Comparison of ENCODE assay signal across 20 cellular contexts in genomic region chr4:17174751-17175150, GRCh38.
A peak's percentile ranks its signal among the peaks of the same experiment; 100 is the strongest.
DNase-seq lines count a peak whose midpoint lies in the region; ATAC-seq, FAIRE-seq and TF ChIP-seq lines count a peak whose summit lies in the region.
"Had no signal": no experiment of that assay in that cellular context is flagged by ENCODE, and none has a peak within 500 bp of the region (broad histone marks: within the 10 kb centered on the region; RNA-seq: fewer than 3 reads in every experiment).

No MANE protein-coding gene starts in this region.

- DNase-seq in Right ventricle myocardium inferior (ENCODE audit: missing footprints) (no peak), right atrium auricular region (ENCODE audit: low spot score) (no peak), HepG2 (ENCODE audit: low spot score) (no peak), right lobe of liver (no peak), adrenal gland (no peak)
- DNase-seq: AML-193; Caco-2; CD4-positive, alpha-beta T cell; HCEC 1CT had no signal

- H3K27me3 ChIP-seq in right atrium auricular region (no peaks in the 10 kb centered on the region), liver (ENCODE audit: control insufficient read depth in 4 of 4, insufficient read depth in 4 of 4, low read length in 3 of 4) (peaks cover 0 to 3% (median 0%) of the 10 kb centered on the region in 4 donors), HepG2 (ENCODE audit: control insufficient read depth in 1 of 2, insufficient read depth in 2 of 2, low read length in 2 of 2) (no peaks in the 10 kb centered on the region), right lobe of liver (no peaks in the 10 kb centered on the region), adrenal gland (no peaks in the 10 kb centered on the region)

- TF ChIP-seq EP300 in HepG2 (IDR thresholded peaks at IDR 0.05; ENCODE audit: low read depth in 2 of 2, low read length in 2 of 2) (no peak), HepG2 (CRISPR knock-in tag; IDR thresholded peaks at IDR 0.05; ENCODE audit: borderline replicate concordance) (no peak)

- H3K9ac ChIP-seq in liver (ENCODE audit: low read depth in 1 of 2, low read length in 2 of 2) = no peak overlapping the region
- H3K9ac ChIP-seq in HepG2 (ENCODE audit: insufficient read depth, low read depth, low read length) = no peak overlapping the region

- no peak overlapping the region for H3K4me2 ChIP-seq in HepG2 (ENCODE audit: low read depth, low read length)
- H3K4me2 ChIP-seq: A549, GM23338 had no signal

- in situ Hi-C loops in HepG2 (cut with HindIII; ENCODE audit: extremely low pct_ligation_motif_present, low pct_unique_long_range_greater_than_20kb) = no loop called here

- no peaks in the 10 kb centered on the region for H3K79me2 ChIP-seq in HepG2 (ENCODE audit: insufficient read depth, low read length)

- BruUV-seq in HepG2 (replicated peaks; lab: Mats Ljungman, UMichigan) = no TSS peak

- TF ChIP-seq POLR2A in HepG2 (IDR thresholded peaks at IDR 0.05; ENCODE audit: insufficient read depth in 1 of 2, low read depth in 2 of 2, low read length in 2 of 2) (no peak), right lobe of liver (IDR thresholded peaks at IDR 0.05) (no peak), adrenal gland (IDR thresholded peaks at IDR 0.05) (no peak)

- H3K4me1 ChIP-seq in right atrium auricular region = peaks cover 0 to 5% of the 10 kb centered on the region in 2 donors
- no peaks in the 10 kb centered on the region for H3K4me1 ChIP-seq in liver (ENCODE audit: control insufficient read depth in 4 of 4, insufficient read depth in 4 of 4, low read length in 3 of 4)
- H3K4me1 ChIP-seq in HepG2 (ENCODE audit: insufficient read depth, low read length) = no peaks in the 10 kb centered on the region
- no peaks in the 10 kb centered on the region for H3K4me1 ChIP-seq in right lobe of liver
- H3K4me1 ChIP-seq in adrenal gland (replicated peaks in 1 of 2) = no peaks in the 10 kb centered on the region
- H3K4me1 ChIP-seq: A549, Caco-2 had no signal

- intact Hi-C loops in Right ventricle myocardium inferior (cut with DNase I) = loop anchor here (5.0 kb wide), 1 partner anchor 148 kb away; no protein-coding TSS in a partner anchor
- intact Hi-C loops in HepG2 (cut with micrococcal nuclease; ENCODE audit: unreplicated experiment) = no loop called here
- intact Hi-C loops in right lobe of liver (cut with DNase I) = no loop called here
- intact Hi-C loops in adrenal gland (cut with DNase I) = no loop called here

- peak in 1 of 2 donors; percentile 44 for TF ChIP-seq RAD21 in liver (IDR thresholded peaks at IDR 0.05)
- no peak for TF ChIP-seq RAD21 in HepG2 (CRISPR knock-in tag; IDR thresholded peaks at IDR 0.05)

- H3K4me3 ChIP-seq in right atrium auricular region (no peak overlapping the region), liver (ENCODE audit: low read depth in 1 of 3, low read length in 3 of 3) (no peak overlapping the region), HepG2 (replicated peaks in 1 of 3; ENCODE audit: insufficient read depth in 1 of 3, low read depth in 2 of 3, low read length in 3 of 3) (no peak overlapping the region), right lobe of liver (no peak overlapping the region), adrenal gland (no peak overlapping the region)
- H3K4me3 ChIP-seq: A549, GM23338 had no signal

- no peak for TF ChIP-seq CTCF in right atrium auricular region (IDR thresholded peaks at IDR 0.05)
- TF ChIP-seq CTCF in liver (IDR thresholded peaks at IDR 0.05; ENCODE audit: low read depth, low read length, missing input control) = no peak
- TF ChIP-seq CTCF in HepG2 (CRISPR knock-in tag; IDR thresholded peaks at IDR 0.05) = no peak
- TF ChIP-seq CTCF in right lobe of liver (IDR thresholded peaks at IDR 0.05) = no peak
- no peak for TF ChIP-seq CTCF in adrenal gland (IDR thresholded peaks at IDR 0.05)

- H3K9me3 ChIP-seq in right atrium auricular region (no peaks in the 10 kb centered on the region), liver (ENCODE audit: control insufficient read depth in 4 of 4, low read length in 3 of 4) (no peaks in the 10 kb centered on the region), HepG2 (ENCODE audit: low read length) (no peaks in the 10 kb centered on the region), right lobe of liver (no peaks in the 10 kb centered on the region), adrenal gland (replicated peaks in 1 of 3) (no peaks in the 10 kb centered on the region)
- H3K9me3 ChIP-seq: A549, Caco-2 had no signal

- ATAC-seq in Right ventricle myocardium inferior (peak; percentile 80), HepG2 (no peak), right lobe of liver (peak; percentile 65 to 93 (median 86)), HG02870 (IDR thresholded peaks at IDR 0.05; ENCODE audit: unreplicated experiment) (no peak)
- ATAC-seq: A549, GM23338 had no signal

- POLR2A ChIA-PET in HepG2 (lab: Yijun Ruan, JAX) = no interaction called here

- no peak overlapping the region for H2AFZ ChIP-seq in HepG2 (ENCODE audit: low read length)
- H2AFZ ChIP-seq: GM23338 had no signal

- no peak overlapping the region for H3K27ac ChIP-seq in right atrium auricular region
- H3K27ac ChIP-seq in liver (ENCODE audit: low read depth in 1 of 2, low read length in 2 of 2) = no peak overlapping the region
- no peak overlapping the region for H3K27ac ChIP-seq in HepG2 (ENCODE audit: extremely low read length, insufficient read depth, low read length)
- no peak overlapping the region for H3K27ac ChIP-seq in right lobe of liver
- no peak overlapping the region for H3K27ac ChIP-seq in adrenal gland
- H3K27ac ChIP-seq: 22Rv1, A549, C4-2B had no signal

- no peaks in the 10 kb centered on the region for H3K36me3 ChIP-seq in right atrium auricular region
- H3K36me3 ChIP-seq in liver (ENCODE audit: control insufficient read depth in 4 of 4, insufficient read depth in 3 of 4, low read depth in 1 of 4, low read length in 3 of 4) = no peaks in the 10 kb centered on the region
- H3K36me3 ChIP-seq in HepG2 (replicated peaks in 1 of 2; ENCODE audit: control insufficient read depth in 1 of 2, insufficient read depth in 2 of 2, low read length in 2 of 2) = no peaks in the 10 kb centered on the region
- no peaks in the 10 kb centered on the region for H3K36me3 ChIP-seq in right lobe of liver
- no peaks in the 10 kb centered on the region for H3K36me3 ChIP-seq in adrenal gland (replicated peaks in 1 of 2)

- H4K20me1 ChIP-seq in HepG2 (ENCODE audit: insufficient read depth, low read length) = no peaks in the 10 kb centered on the region

- no peak for FAIRE-seq in HepG2 (lab: Jason Lieb, UNC)
- FAIRE-seq: A549, D721Med, G401.6, GM12891, GM18507, H54 had no signal

- CTCF ChIA-PET in HepG2 (lab: Yijun Ruan, JAX; ENCODE audit: low intra/inter-chr PET ratio, low total read pairs) = no interaction called here

TF ChIP-seq in liver, 16 proteins besides CTCF, POLR2A, EP300 and RAD21 (continues in another document):
- TF ChIP-seq NR2F2 (IDR thresholded peaks at IDR 0.05) (no peak), SP1 (IDR thresholded peaks at IDR 0.05) (no peak), RXRA (IDR thresholded peaks at IDR 0.05) (peak; percentile 8 to 66), HNF4A (conservative IDR thresholded peaks at IDR 0.05) (peak in 1 of 2 donors; percentile 63), YY1 (IDR thresholded peaks at IDR 0.05) (peak; percentile 87), JUND (IDR thresholded peaks at IDR 0.05) (peak in 1 of 2 donors; percentile 30)

TF ChIP-seq in HepG2, 621 proteins besides CTCF, POLR2A, EP300 and RAD21:
- TF ChIP-seq YY1 (IDR thresholded peaks at IDR 0.05; ENCODE audit: insufficient read depth, insufficient replicate concordance, low read depth, low read length) (no peak), IRF2 (CRISPR knock-in tag; IDR thresholded peaks at IDR 0.05) (no peak), ZFP36L1 (CRISPR knock-in tag; IDR thresholded peaks at IDR 0.05) (no peak), CAMTA2 (CRISPR knock-in tag; IDR thresholded peaks at IDR 0.05; ENCODE audit: borderline replicate concordance) (no peak), TBP (CRISPR knock-in tag; IDR thresholded peaks at IDR 0.05) (no peak)
- TF ChIP-seq, protein P1, sequence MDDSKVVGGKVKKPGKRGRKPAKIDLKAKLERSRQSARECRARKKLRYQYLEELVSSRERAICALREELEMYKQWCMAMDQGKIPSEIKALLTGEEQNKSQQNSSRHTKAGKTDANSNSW (CRISPR knock-in tag; IDR thresholded peaks at IDR 0.05; ENCODE audit: borderline replicate concordance) = no peak
TF ChIP-seq in HepG2: peak in this region for 0.

Comparison
In these comparisons a context has a peak if more than half of its experiments do, and no peak if none do; other contexts are left out.
1. ATAC-seq: peak in Right ventricle myocardium inferior (single experiment) and right lobe of liver (4 of 4); none in HepG2 (single experiment) and HG02870 (single experiment).